ENCODE assay signal across 1 cellular context in the genomic region with DNA sequence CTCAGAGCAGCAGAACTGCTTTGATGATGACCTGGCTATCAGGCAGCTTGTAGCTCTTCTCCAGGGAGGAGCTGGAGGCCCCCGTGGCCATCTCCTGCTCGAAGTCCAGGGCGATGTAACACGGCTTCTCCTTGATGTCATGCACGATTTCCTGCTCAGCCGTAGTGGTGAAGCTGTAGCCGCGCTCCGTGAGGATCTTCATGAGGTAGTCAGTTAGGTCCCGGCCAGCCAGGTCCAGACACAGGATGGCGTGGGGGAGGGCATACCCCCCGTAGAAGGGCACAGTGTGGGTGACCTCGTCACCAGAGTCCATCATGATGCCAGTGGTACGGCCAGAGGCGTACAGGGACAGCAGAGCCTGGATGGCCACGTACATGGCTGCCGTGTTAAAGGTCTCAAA.
TF ChIP-seq lines count a peak whose summit lies in the region.

No MANE protein-coding gene starts in this region.

TF ChIP-seq in GM23338, 12 proteins besides CTCF, POLR2A, EP300 and RAD21 (continued from another document):
- TF ChIP-seq, protein P1, sequence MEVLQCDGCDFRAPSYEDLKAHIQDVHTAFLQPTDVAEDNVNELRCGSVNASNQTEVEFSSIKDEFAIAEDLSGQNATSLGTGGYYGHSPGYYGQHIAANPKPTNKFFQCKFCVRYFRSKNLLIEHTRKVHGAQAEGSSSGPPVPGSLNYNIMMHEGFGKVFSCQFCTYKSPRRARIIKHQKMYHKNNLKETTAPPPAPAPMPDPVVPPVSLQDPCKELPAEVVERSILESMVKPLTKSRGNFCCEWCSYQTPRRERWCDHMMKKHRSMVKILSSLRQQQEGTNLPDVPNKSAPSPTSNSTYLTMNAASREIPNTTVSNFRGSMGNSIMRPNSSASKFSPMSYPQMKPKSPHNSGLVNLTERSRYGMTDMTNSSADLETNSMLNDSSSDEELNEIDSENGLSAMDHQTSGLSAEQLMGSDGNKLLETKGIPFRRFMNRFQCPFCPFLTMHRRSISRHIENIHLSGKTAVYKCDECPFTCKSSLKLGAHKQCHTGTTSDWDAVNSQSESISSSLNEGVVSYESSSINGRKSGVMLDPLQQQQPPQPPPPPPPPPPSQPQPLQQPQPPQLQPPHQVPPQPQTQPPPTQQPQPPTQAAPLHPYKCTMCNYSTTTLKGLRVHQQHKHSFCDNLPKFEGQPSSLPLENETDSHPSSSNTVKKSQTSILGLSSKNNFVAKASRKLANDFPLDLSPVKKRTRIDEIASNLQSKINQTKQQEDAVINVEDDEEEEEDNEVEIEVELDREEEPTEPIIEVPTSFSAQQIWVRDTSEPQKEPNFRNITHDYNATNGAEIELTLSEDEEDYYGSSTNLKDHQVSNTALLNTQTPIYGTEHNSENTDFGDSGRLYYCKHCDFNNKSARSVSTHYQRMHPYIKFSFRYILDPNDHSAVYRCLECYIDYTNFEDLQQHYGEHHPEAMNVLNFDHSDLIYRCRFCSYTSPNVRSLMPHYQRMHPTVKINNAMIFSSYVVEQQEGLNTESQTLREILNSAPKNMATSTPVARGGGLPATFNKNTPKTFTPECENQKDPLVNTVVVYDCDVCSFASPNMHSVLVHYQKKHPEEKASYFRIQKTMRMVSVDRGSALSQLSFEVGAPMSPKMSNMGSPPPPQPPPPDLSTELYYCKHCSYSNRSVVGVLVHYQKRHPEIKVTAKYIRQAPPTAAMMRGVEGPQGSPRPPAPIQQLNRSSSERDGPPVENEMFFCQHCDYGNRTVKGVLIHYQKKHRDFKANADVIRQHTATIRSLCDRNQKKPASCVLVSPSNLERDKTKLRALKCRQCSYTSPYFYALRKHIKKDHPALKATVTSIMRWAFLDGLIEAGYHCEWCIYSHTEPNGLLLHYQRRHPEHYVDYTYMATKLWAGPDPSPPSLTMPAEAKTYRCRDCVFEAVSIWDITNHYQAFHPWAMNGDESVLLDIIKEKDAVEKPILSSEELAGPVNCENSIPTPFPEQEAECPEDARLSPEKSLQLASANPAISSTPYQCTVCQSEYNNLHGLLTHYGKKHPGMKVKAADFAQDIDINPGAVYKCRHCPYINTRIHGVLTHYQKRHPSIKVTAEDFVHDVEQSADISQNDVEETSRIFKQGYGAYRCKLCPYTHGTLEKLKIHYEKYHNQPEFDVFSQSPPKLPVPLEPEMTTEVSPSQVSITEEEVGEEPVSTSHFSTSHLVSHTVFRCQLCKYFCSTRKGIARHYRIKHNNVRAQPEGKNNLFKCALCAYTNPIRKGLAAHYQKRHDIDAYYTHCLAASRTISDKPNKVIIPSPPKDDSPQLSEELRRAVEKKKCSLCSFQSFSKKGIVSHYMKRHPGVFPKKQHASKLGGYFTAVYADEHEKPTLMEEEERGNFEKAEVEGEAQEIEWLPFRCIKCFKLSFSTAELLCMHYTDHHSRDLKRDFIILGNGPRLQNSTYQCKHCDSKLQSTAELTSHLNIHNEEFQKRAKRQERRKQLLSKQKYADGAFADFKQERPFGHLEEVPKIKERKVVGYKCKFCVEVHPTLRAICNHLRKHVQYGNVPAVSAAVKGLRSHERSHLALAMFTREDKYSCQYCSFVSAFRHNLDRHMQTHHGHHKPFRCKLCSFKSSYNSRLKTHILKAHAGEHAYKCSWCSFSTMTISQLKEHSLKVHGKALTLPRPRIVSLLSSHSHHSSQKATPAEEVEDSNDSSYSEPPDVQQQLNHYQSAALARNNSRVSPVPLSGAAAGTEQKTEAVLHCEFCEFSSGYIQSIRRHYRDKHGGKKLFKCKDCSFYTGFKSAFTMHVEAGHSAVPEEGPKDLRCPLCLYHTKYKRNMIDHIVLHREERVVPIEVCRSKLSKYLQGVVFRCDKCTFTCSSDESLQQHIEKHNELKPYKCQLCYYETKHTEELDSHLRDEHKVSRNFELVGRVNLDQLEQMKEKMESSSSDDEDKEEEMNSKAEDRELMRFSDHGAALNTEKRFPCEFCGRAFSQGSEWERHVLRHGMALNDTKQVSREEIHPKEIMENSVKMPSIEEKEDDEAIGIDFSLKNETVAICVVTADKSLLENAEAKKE (CRISPR knock-in tag; IDR thresholded peaks at IDR 0.05) = no peak
